19 cellular contexts compared by ENCODE assay signal in genomic region chr3:103813955-103814354, GRCh38.
DNase-seq lines count a peak whose midpoint lies in the region; ATAC-seq, FAIRE-seq and TF ChIP-seq lines count a peak whose summit lies in the region.
"Had no signal": no experiment of that assay in that cellular context is flagged by ENCODE, and none has a peak within 500 bp of the region (broad histone marks: within the 10 kb centered on the region; RNA-seq: fewer than 3 reads in every experiment).

No MANE protein-coding gene starts in this region.

- H3K9me3 ChIP-seq in mucosa of descending colon: peaks cover 1% of the 10 kb centered on the region
- H3K9me3 ChIP-seq: BLaER1 had no signal

- H3K27me3 Mint-ChIP-seq in GM23338 (ENCODE audit: insufficient read depth, low read depth, poor library complexity): no peaks in the 10 kb centered on the region

- H3K36me3 Mint-ChIP-seq in GM23338 (ENCODE audit: low read depth): peaks cover 13% of the 10 kb centered on the region; the same call in 2 of the 3 replicates

- no peak overlapping the region for H3K27ac ChIP-seq in GM23338 (ENCODE audit: low read depth)
- H3K27ac ChIP-seq: BLaER1, PC-9, SK-N-MC had no signal

- H3K4me3 ChIP-seq in GM23338: no peak overlapping the region
- no peak overlapping the region for H3K4me3 ChIP-seq in mucosa of descending colon
- H3K4me3 ChIP-seq: BLaER1, PC-9, SK-N-MC had no signal

- H3K4me3 Mint-ChIP-seq in GM23338: no peak overlapping the region

- H3F3A ChIP-seq in GM23338 (replicated peaks; ENCODE audit: low read depth): no peaks in the 10 kb centered on the region

- no peaks in the 10 kb centered on the region for H3K79me2 ChIP-seq in GM23338 (replicated peaks; ENCODE audit: insufficient read depth)

- H3K4me1 ChIP-seq in GM23338 (ENCODE audit: insufficient read depth): peaks cover 20% of the 10 kb centered on the region
- no peaks in the 10 kb centered on the region for H3K4me1 ChIP-seq in mucosa of descending colon (ENCODE audit: low read depth)
- H3K4me1 ChIP-seq: BLaER1 had no signal

- ATAC-seq in GM23338 (no peak; the same call in 2 of the 3 replicates), mucosa of descending colon (no peak)
- ATAC-seq: HCT116 had no signal

- H3K4me1 Mint-ChIP-seq in GM23338: peaks cover 24% of the 10 kb centered on the region

- no peaks in the 10 kb centered on the region for H4K20me1 ChIP-seq in GM23338 (replicated peaks; ENCODE audit: insufficient read depth)
- H4K20me1 ChIP-seq: BLaER1 had no signal

- peaks cover 15% of the 10 kb centered on the region for H3K9me3 Mint-ChIP-seq in GM23338

- peak overlapping the region; percentile 7; the same call in 1 of the 2 replicates for H2AFZ ChIP-seq in GM23338

- intact Hi-C loops in mucosa of descending colon (cut with DNase I, micrococcal nuclease): no loop called here

- DNase-seq in COR-L47 (lab: John Stamatoyannopoulos, UW) (peak; percentile 63), GM23338 (ENCODE audit: low spot score) (no peak), NCI-H748 (lab: John Stamatoyannopoulos, UW; ENCODE audit: unreplicated experiment) (peak; percentile 52), DMS153 treated with DMSO at 0.1 percent for 48 hours (lab: John Stamatoyannopoulos, UW; ENCODE audit: unreplicated experiment) (no peak), mucosa of descending colon (no peak)
- DNase-seq in activated effector memory CD4-positive, alpha-beta T cell treated with Interleukin-2 at 50 U/mL for 16 hours: no peak
- DNase-seq: DMS153, MV-4-11, NCI-H1694 treated with DMSO at 0.1 percent for 48 hours, NCI-H2171 treated with DMSO at 0.1 percent for 48 hours, NCI-H524 treated with DMSO at 0.1 percent for 48 hours, PC-9 had no signal

- H3K36me3 ChIP-seq in GM23338 (ENCODE audit: insufficient read depth) (no peaks in the 10 kb centered on the region), mucosa of descending colon (ENCODE audit: low read depth) (no peaks in the 10 kb centered on the region)
- H3K36me3 ChIP-seq: BLaER1 had no signal

- 0 out of 2 replicates have a peak overlapping the region, but pooled peaks have one; percentile 34 for H3K4me2 ChIP-seq in GM23338
- H3K4me2 ChIP-seq: BLaER1, PC-9 had no signal

- H3K27me3 ChIP-seq in GM23338 (ENCODE audit: insufficient read depth): no peaks in the 10 kb centered on the region
- H3K27me3 ChIP-seq: BLaER1 had no signal

- H3K27ac Mint-ChIP-seq in GM23338: no peak overlapping the region; the same call in 1 of the 2 replicates

- peak; percentile 24 for FAIRE-seq in islet of Langerhans (lab: Jason Lieb, UNC)
- FAIRE-seq: G401.6, GM12892, GM19239 had no signal

- TF ChIP-seq CTCF in GM23338 (conservative IDR thresholded peaks at IDR 0.05; ENCODE audit: low read depth in 2 of 2) (no peak), mucosa of descending colon (IDR thresholded peaks at IDR 0.05) (no peak)

- no peaks in the 10 kb centered on the region for H3K9me2 ChIP-seq in GM23338 (ENCODE audit: insufficient read depth)

TF ChIP-seq in GM23338, 12 proteins besides CTCF, POLR2A, EP300 and RAD21 (continues in another document):
- TF ChIP-seq JUNB (IDR thresholded peaks at IDR 0.05; ENCODE audit: unreplicated experiment): no peak
- TF ChIP-seq, protein P1, sequence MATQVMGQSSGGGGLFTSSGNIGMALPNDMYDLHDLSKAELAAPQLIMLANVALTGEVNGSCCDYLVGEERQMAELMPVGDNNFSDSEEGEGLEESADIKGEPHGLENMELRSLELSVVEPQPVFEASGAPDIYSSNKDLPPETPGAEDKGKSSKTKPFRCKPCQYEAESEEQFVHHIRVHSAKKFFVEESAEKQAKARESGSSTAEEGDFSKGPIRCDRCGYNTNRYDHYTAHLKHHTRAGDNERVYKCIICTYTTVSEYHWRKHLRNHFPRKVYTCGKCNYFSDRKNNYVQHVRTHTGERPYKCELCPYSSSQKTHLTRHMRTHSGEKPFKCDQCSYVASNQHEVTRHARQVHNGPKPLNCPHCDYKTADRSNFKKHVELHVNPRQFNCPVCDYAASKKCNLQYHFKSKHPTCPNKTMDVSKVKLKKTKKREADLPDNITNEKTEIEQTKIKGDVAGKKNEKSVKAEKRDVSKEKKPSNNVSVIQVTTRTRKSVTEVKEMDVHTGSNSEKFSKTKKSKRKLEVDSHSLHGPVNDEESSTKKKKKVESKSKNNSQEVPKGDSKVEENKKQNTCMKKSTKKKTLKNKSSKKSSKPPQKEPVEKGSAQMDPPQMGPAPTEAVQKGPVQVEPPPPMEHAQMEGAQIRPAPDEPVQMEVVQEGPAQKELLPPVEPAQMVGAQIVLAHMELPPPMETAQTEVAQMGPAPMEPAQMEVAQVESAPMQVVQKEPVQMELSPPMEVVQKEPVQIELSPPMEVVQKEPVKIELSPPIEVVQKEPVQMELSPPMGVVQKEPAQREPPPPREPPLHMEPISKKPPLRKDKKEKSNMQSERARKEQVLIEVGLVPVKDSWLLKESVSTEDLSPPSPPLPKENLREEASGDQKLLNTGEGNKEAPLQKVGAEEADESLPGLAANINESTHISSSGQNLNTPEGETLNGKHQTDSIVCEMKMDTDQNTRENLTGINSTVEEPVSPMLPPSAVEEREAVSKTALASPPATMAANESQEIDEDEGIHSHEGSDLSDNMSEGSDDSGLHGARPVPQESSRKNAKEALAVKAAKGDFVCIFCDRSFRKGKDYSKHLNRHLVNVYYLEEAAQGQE (IDR thresholded peaks at IDR 0.05; ENCODE audit: unreplicated experiment): no peak
- no peak for TF ChIP-seq EZH2phosphoT487 (IDR thresholded peaks at IDR 0.05; ENCODE audit: unreplicated experiment)
- TF ChIP-seq EZH2 (IDR thresholded peaks at IDR 0.05; ENCODE audit: low read depth, unreplicated experiment): no peak
- TF ChIP-seq, protein P2, sequence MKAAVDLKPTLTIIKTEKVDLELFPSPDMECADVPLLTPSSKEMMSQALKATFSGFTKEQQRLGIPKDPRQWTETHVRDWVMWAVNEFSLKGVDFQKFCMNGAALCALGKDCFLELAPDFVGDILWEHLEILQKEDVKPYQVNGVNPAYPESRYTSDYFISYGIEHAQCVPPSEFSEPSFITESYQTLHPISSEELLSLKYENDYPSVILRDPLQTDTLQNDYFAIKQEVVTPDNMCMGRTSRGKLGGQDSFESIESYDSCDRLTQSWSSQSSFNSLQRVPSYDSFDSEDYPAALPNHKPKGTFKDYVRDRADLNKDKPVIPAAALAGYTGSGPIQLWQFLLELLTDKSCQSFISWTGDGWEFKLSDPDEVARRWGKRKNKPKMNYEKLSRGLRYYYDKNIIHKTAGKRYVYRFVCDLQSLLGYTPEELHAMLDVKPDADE (IDR thresholded peaks at IDR 0.05): no peak
- TF ChIP-seq ZNF114 (CRISPR knock-in tag; IDR thresholded peaks at IDR 0.05): no peak
- TF ChIP-seq POLR2AphosphoS5 (IDR thresholded peaks at IDR 0.05; ENCODE audit: low read depth): no peak
- no peak for TF ChIP-seq STAT1 (IDR thresholded peaks at IDR 0.05; ENCODE audit: unreplicated experiment)
- no peak for TF ChIP-seq CREB1 (CRISPR knock-in tag; IDR thresholded peaks at IDR 0.05; ENCODE audit: low read depth)
- TF ChIP-seq ZNF331 (CRISPR knock-in tag; IDR thresholded peaks at IDR 0.05; ENCODE audit: low read depth): no peak

Comparison
In these comparisons a context has a peak if more than half of its experiments do, and no peak if none do; other contexts are left out.
1. DNase-seq: peak in COR-L47 (single experiment) and NCI-H748 (single experiment); none in GM23338 (single experiment), activated effector memory CD4-positive, alpha-beta T cell treated with Interleukin-2 at 50 U/mL for 16 hours (single experiment), DMS153 treated with DMSO at 0.1 percent for 48 hours (single experiment) and mucosa of descending colon (0 of 3).